In genomic region chrX:153968255-153968654, GRCh38 we compare ENCODE assay signal across 10 cellular contexts. TPM values are rescaled to one million over a fixed set of nuclear protein-coding genes. Genes with fewer than 3 reads are reported as not detected.
DNase-seq lines count a peak whose midpoint lies in the region; ATAC-seq and TF ChIP-seq lines count a peak whose summit lies in the region.
"Had no signal": no experiment of that assay in that cellular context is flagged by ENCODE, and none has a peak within 500 bp of the region (broad histone marks: within the 10 kb centered on the region; RNA-seq: fewer than 3 reads in every experiment).

No MANE protein-coding gene starts in this region.

- H3K4me1 Mint-ChIP-seq in activated CD8-positive, alpha-beta memory T cell treated with anti-CD3 and anti-CD28 coated beads, Interleukin-2, amount 10 ng/mL, durations not matched to agents 7 days and 5 days: peaks cover 27% of the 10 kb centered on the region
- H3K4me1 Mint-ChIP-seq in activated CD8-positive, alpha-beta T cell treated with anti-CD3 and anti-CD28 coated beads for 36 hours (ENCODE audit: low read depth): peaks cover 21% of the 10 kb centered on the region

- no peak for TF ChIP-seq EP300 in stomach (IDR thresholded peaks at IDR 0.05)

- H3K27me3 ChIP-seq in iPS-15b (ENCODE audit: control insufficient read depth, insufficient read depth, low read length): no peaks in the 10 kb centered on the region
- no peaks in the 10 kb centered on the region for H3K27me3 ChIP-seq in stomach

- H3K27ac ChIP-seq in stomach: peak overlapping the region; percentile 2 to 99 (median 99)

- no peaks in the 10 kb centered on the region for H3K9me3 Mint-ChIP-seq in activated CD8-positive, alpha-beta memory T cell treated with anti-CD3 and anti-CD28 coated beads, Interleukin-2, amount 10 ng/mL, durations not matched to agents 7 days and 5 days (ENCODE audit: low read depth)
- no peaks in the 10 kb centered on the region for H3K9me3 Mint-ChIP-seq in activated CD8-positive, alpha-beta T cell treated with anti-CD3 and anti-CD28 coated beads for 36 hours

- no peaks in the 10 kb centered on the region for H3K27me3 Mint-ChIP-seq in activated CD8-positive, alpha-beta memory T cell treated with anti-CD3 and anti-CD28 coated beads, Interleukin-2, amount 10 ng/mL, durations not matched to agents 7 days and 5 days
- no peaks in the 10 kb centered on the region for H3K27me3 Mint-ChIP-seq in activated CD8-positive, alpha-beta T cell treated with anti-CD3 and anti-CD28 coated beads for 36 hours

- 33 to 72% (median 49%) methylated on average over 3 to 9 of the region's 9 CpGs for WGBS in stomach, 5 donors

- H3K4me3 Mint-ChIP-seq in activated CD8-positive, alpha-beta memory T cell treated with anti-CD3 and anti-CD28 coated beads, Interleukin-2, amount 10 ng/mL, durations not matched to agents 7 days and 5 days: peak overlapping the region; percentile 95
- peak overlapping the region; percentile 93 for H3K4me3 Mint-ChIP-seq in activated CD8-positive, alpha-beta T cell treated with anti-CD3 and anti-CD28 coated beads for 36 hours

- DNase-seq in activated CD8-positive, alpha-beta memory T cell treated with anti-CD3 and anti-CD28 coated beads, Interleukin-2, amount 10 ng/mL, durations not matched to agents 7 days and 5 days: no peak
- no peak for DNase-seq in activated CD8-positive, alpha-beta memory T cell treated with anti-CD3 and anti-CD28 coated beads for 24 hours
- DNase-seq in activated CD8-positive, alpha-beta T cell treated with anti-CD3 and anti-CD28 coated beads for 36 hours: no peak
- DNase-seq in stomach (no peak), iPS-NIHi11 (ENCODE audit: low spot score) (no peak), NOMO-1 treated with dmso at 0.1 percent for 144 hours (lab: John Stamatoyannopoulos, UW; ENCODE audit: unreplicated experiment) (no peak)
- DNase-seq: AML-193, NCI-H2029 treated with DMSO at 0.1 percent for 48 hours had no signal

- TF ChIP-seq CTCF in activated CD8-positive, alpha-beta T cell treated with anti-CD3 and anti-CD28 coated beads for 36 hours (IDR thresholded peaks at IDR 0.05): no peak
- no peak for TF ChIP-seq CTCF in stomach (IDR thresholded peaks at IDR 0.05)

- H3K9me3 ChIP-seq in iPS-15b (ENCODE audit: control insufficient read depth, insufficient read depth, low read length): peaks cover 4% of the 10 kb centered on the region
- no peaks in the 10 kb centered on the region for H3K9me3 ChIP-seq in stomach

- H3K36me3 Mint-ChIP-seq in activated CD8-positive, alpha-beta memory T cell treated with anti-CD3 and anti-CD28 coated beads, Interleukin-2, amount 10 ng/mL, durations not matched to agents 7 days and 5 days: peaks cover 23% of the 10 kb centered on the region
- peaks cover 47% of the 10 kb centered on the region for H3K36me3 Mint-ChIP-seq in activated CD8-positive, alpha-beta T cell treated with anti-CD3 and anti-CD28 coated beads for 36 hours (ENCODE audit: low read depth)

- CTCF ChIA-PET in activated CD8-positive, alpha-beta memory T cell treated with anti-CD3 and anti-CD28 coated beads, Interleukin-2, amount 10 ng/mL, durations not matched to agents 7 days and 5 days (lab: Charles Lee): interaction anchor here (1.7 to 7.2 kb wide), 5 partner anchors 13 to 205 kb away, joined by 5 to 52 read pairs (median 11); partner anchors contain the start of gene ARHGAP4
- CTCF ChIA-PET in activated CD8-positive, alpha-beta T cell treated with anti-CD3 and anti-CD28 coated beads for 36 hours (lab: Charles Lee): interaction anchor here (0.9 to 4.4 kb wide), 8 partner anchors 15 to 176 kb away, joined by 3 to 40 read pairs (median 5); partner anchors contain the start of genes ARHGAP4 and NAA10

- peaks cover 3% of the 10 kb centered on the region for H3K4me1 ChIP-seq in iPS-15b (ENCODE audit: control insufficient read depth, insufficient read depth, low read length)
- peaks cover 34 to 60% (median 52%) of the 10 kb centered on the region in 4 donors for H3K4me1 ChIP-seq in stomach

- peaks cover 18% of the 10 kb centered on the region for H3K36me3 ChIP-seq in iPS-15b (ENCODE audit: control insufficient read depth, insufficient read depth, low read length)
- H3K36me3 ChIP-seq in stomach: peaks cover under 1 to 13% (median 11%) of the 10 kb centered on the region in 4 donors

- ATAC-seq in activated CD8-positive, alpha-beta memory T cell treated with anti-CD3 and anti-CD28 coated beads, Interleukin-2, amount 10 ng/mL, durations not matched to agents 7 days and 5 days: no peak
- ATAC-seq in activated CD8-positive, alpha-beta T cell treated with anti-CD3 and anti-CD28 coated beads for 36 hours: no peak
- ATAC-seq in HG03108 (IDR thresholded peaks at IDR 0.05; ENCODE audit: unreplicated experiment): no peak

- POLR2A ChIA-PET in activated CD8-positive, alpha-beta T cell treated with anti-CD3 and anti-CD28 coated beads for 36 hours (lab: Charles Lee): interaction anchor here (1.5 to 12.0 kb wide), 8 partner anchors 10 to 46 kb away, joined by 3 to 105 read pairs (median 13); partner anchors contain the start of genes ARHGAP4 and NAA10

- no peak for TF ChIP-seq POLR2A in stomach (IDR thresholded peaks at IDR 0.05)

- H3K27ac Mint-ChIP-seq in activated CD8-positive, alpha-beta memory T cell treated with anti-CD3 and anti-CD28 coated beads, Interleukin-2, amount 10 ng/mL, durations not matched to agents 7 days and 5 days: peak overlapping the region; percentile 100
- peak overlapping the region; percentile 95 for H3K27ac Mint-ChIP-seq in activated CD8-positive, alpha-beta T cell treated with anti-CD3 and anti-CD28 coated beads for 36 hours

- intact Hi-C loops in activated CD8-positive, alpha-beta T cell treated with anti-CD3 and anti-CD28 coated beads for 36 hours (cut with micrococcal nuclease): no loop called here
- intact Hi-C loops in stomach (cut with DNase I; ENCODE audit: low total_unique reads): no loop called here

- H3K9ac ChIP-seq in iPS-15b (ENCODE audit: low read depth, low read length): no peak overlapping the region

- H3K4me3 ChIP-seq in iPS-15b (ENCODE audit: low read depth, low read length) (peak overlapping the region; percentile 22), stomach (peak overlapping the region; percentile 77 to 90 (median 84))

RNA-seq across cellular contexts. Expression of gene HCFC1, which starts 3.4 kb away (rescaled TPM):
- total RNA-seq in activated CD8-positive, alpha-beta memory T cell treated with anti-CD3 and anti-CD28 coated beads, Interleukin-2, amount 10 ng/mL, durations not matched to agents 7 days and 5 days: 100 to 1,000 TPM; 136 to 138 TPM
- total RNA-seq in activated CD8-positive, alpha-beta T cell treated with anti-CD3 and anti-CD28 coated beads for 36 hours: 100 to 1,000 TPM; 115 to 116 TPM
- 10 to 100 TPM; 13.2 to 61.6 (median 35.3) TPM for total RNA-seq in stomach
- polyA plus RNA-seq in stomach: 10 to 100 TPM in 2 of 3 donors, 1 to 10 TPM in 1; 9.0 to 13.9 (median 12.6) TPM

RNA-seq across cellular contexts. Expression of gene TMEM187, which starts 4.3 kb away (rescaled TPM):
- 10 to 100 TPM in 1 of 2 experiments, 1 to 10 TPM in 1; 8.6 to 10.7 TPM for total RNA-seq in activated CD8-positive, alpha-beta memory T cell treated with anti-CD3 and anti-CD28 coated beads, Interleukin-2, amount 10 ng/mL, durations not matched to agents 7 days and 5 days
- total RNA-seq in activated CD8-positive, alpha-beta T cell treated with anti-CD3 and anti-CD28 coated beads for 36 hours: 1 to 10 TPM; 4.4 to 4.5 TPM
- total RNA-seq in stomach: 10 to 100 TPM in 1 of 5 donors, 1 to 10 TPM in 2, under 1 TPM in 1, not detected in 1; 0.89 to 16.2 (median 2.9) TPM
- 1 to 10 TPM; 2.3 to 7.0 (median 6.3) TPM for polyA plus RNA-seq in stomach

RNA-seq across cellular contexts. Expression of gene RENBP, which starts 23.8 kb away (rescaled TPM):
- total RNA-seq in activated CD8-positive, alpha-beta memory T cell treated with anti-CD3 and anti-CD28 coated beads, Interleukin-2, amount 10 ng/mL, durations not matched to agents 7 days and 5 days: 1 to 10 TPM; 6.8 to 7.5 TPM
- 10 to 100 TPM; 14.3 to 15.8 TPM for total RNA-seq in activated CD8-positive, alpha-beta T cell treated with anti-CD3 and anti-CD28 coated beads for 36 hours
- total RNA-seq in stomach: 1 to 10 TPM in 2 of 5 donors, not detected in 3; 2.3 to 8.3 TPM
- 10 to 100 TPM in 1 of 3 donors, 1 to 10 TPM in 2; 4.4 to 12.7 (median 8.1) TPM for polyA plus RNA-seq in stomach

RNA-seq across cellular contexts. Expression of gene NAA10, which starts 33.4 kb away (rescaled TPM):
- total RNA-seq in activated CD8-positive, alpha-beta memory T cell treated with anti-CD3 and anti-CD28 coated beads, Interleukin-2, amount 10 ng/mL, durations not matched to agents 7 days and 5 days: 100 to 1,000 TPM in 1 of 2 experiments, 10 to 100 TPM in 1; 92.8 to 115 TPM
- 100 to 1,000 TPM; 123 to 136 TPM for total RNA-seq in activated CD8-positive, alpha-beta T cell treated with anti-CD3 and anti-CD28 coated beads for 36 hours
- 10 to 100 TPM; 23.2 to 63.8 (median 35.6) TPM for total RNA-seq in stomach
- polyA plus RNA-seq in stomach: 100 to 1,000 TPM; 114 to 161 (median 125) TPM

RNA-seq across cellular contexts. Expression of gene ARHGAP4, which starts 42.2 kb away (rescaled TPM):
- total RNA-seq in activated CD8-positive, alpha-beta memory T cell treated with anti-CD3 and anti-CD28 coated beads, Interleukin-2, amount 10 ng/mL, durations not matched to agents 7 days and 5 days: 100 to 1,000 TPM; 188 to 300 TPM
- total RNA-seq in activated CD8-positive, alpha-beta T cell treated with anti-CD3 and anti-CD28 coated beads for 36 hours: 100 to 1,000 TPM; 128 to 130 TPM
- total RNA-seq in stomach: 10 to 100 TPM; 18.5 to 93.9 (median 67.7) TPM
- 10 to 100 TPM; 24.9 to 35.5 (median 25.2) TPM for polyA plus RNA-seq in stomach
